ENCODE assay signal across 11 cellular contexts in the genomic region with DNA sequence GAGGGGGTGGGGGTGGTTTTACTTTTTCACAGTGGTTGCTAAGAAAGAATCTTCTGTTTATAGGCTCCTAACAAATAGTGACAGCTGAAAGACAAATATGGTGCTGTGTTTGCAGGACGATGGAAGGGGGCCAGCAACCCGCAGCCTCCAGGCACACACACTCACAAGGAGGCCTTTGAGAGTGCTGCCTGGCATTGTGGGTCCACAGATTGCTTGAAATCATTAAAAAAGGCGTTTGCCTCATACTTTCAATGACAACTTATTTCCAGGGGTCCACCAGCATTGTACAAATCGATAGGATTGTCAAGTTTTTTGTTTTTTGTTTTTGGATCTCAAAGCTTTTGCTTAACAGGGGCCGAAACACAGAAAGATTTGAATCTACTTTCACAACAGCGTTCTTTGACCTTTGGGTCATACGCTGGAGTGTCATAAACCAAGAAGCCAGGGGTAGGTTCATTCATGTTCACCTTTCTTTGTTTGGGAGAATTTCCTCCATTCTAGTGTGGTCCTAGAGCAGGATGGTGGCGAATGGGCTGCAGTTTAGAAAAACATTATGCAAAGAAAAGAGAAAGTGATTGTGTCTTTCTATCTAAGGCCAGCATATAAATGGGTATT. TPM values are rescaled to one million over a fixed set of nuclear protein-coding genes. Genes with fewer than 3 reads are reported as not detected.
DNase-seq lines count a peak whose midpoint lies in the region; ATAC-seq, FAIRE-seq and TF ChIP-seq lines count a peak whose summit lies in the region.
"Had no signal": no experiment of that assay in that cellular context is flagged by ENCODE, and none has a peak within 500 bp of the region (broad histone marks: within the 10 kb centered on the region; RNA-seq: fewer than 3 reads in every experiment).

No MANE protein-coding gene starts in this region.

- H3K9me3 ChIP-seq in aorta (ENCODE audit: control insufficient read depth, low read length) = no peaks in the 10 kb centered on the region

- WGBS in aorta, 2 donors = 32 to 37% methylated on average over 8 of the region's 8 CpGs

- no peaks in the 10 kb centered on the region for H3K27me3 ChIP-seq in aorta (ENCODE audit: control insufficient read depth in 1 of 2, insufficient read depth in 2 of 2, low read length in 1 of 2)

- intact Hi-C loops in left cardiac atrium (cut with DNase I) (loop anchor here in 1 of 2 donors (2.0 kb wide), 1 partner anchor 33 kb away; the partner anchor contains the start of gene PDLIM3), aorta (cut with DNase I) (loop anchor here in 1 of 2 donors (5.0 kb wide), 1 partner anchor 36 kb away; no protein-coding TSS in a partner anchor)

- TF ChIP-seq CTCF in osteocyte (IDR thresholded peaks at IDR 0.05) = no peak

- H3K27ac Mint-ChIP-seq in osteocyte (ENCODE audit: unreplicated experiment) = peak overlapping the region; percentile 94
- H3K27ac Mint-ChIP-seq: activated CD8-positive, alpha-beta memory T cell treated with anti-CD3 and anti-CD28 coated beads, Interleukin-2, amount 10 ng/mL, durations not matched to agents 7 days and 5 days had no signal

- no peak for FAIRE-seq in urothelium cell line (lab: Jason Lieb, UNC)

- ATAC-seq in left cardiac atrium (peak; percentile 72 to 77), aorta (ENCODE audit: low FRiP score) (peak; percentile 75), HG02840 (IDR thresholded peaks at IDR 0.05; ENCODE audit: low FRiP score, unreplicated experiment) (no peak), GM21526 (IDR thresholded peaks at IDR 0.05; ENCODE audit: low FRiP score, unreplicated experiment) (no peak)
- ATAC-seq: activated CD8-positive, alpha-beta memory T cell treated with anti-CD3 and anti-CD28 coated beads, Interleukin-2, amount 10 ng/mL, durations not matched to agents 7 days and 5 days had no signal

- peak overlapping the region; percentile 2 for H3K4me3 Mint-ChIP-seq in osteocyte (ENCODE audit: unreplicated experiment)
- H3K4me3 Mint-ChIP-seq: activated CD8-positive, alpha-beta memory T cell treated with anti-CD3 and anti-CD28 coated beads, Interleukin-2, amount 10 ng/mL, durations not matched to agents 7 days and 5 days had no signal

- no peaks in the 10 kb centered on the region for H3K9me3 Mint-ChIP-seq in osteocyte (ENCODE audit: unreplicated experiment)

- H3K27me3 Mint-ChIP-seq in osteocyte (ENCODE audit: unreplicated experiment) = no peaks in the 10 kb centered on the region

- DNase-seq in DMS53 (lab: John Stamatoyannopoulos, UW) (peak; percentile 3), DMS53 treated with DMSO at 0.1 percent for 48 hours (lab: John Stamatoyannopoulos, UW; ENCODE audit: unreplicated experiment) (no peak), left cardiac atrium (peak; percentile 79), osteocyte (ENCODE audit: extremely low spot score, unreplicated experiment) (no peak), aorta (peak; percentile 87 to 90), urothelium cell line (ENCODE audit: low spot score) (no peak)
- DNase-seq: 8988T; activated CD8-positive, alpha-beta memory T cell treated with anti-CD3 and anti-CD28 coated beads, Interleukin-2, amount 10 ng/mL, durations not matched to agents 7 days and 5 days; GOT3 had no signal

- H3K27ac ChIP-seq in aorta (ENCODE audit: low read depth in 1 of 2, low read length in 2 of 2) = peak overlapping the region; percentile 83 to 90

- H3K36me3 ChIP-seq in aorta (ENCODE audit: control insufficient read depth in 1 of 2, insufficient read depth in 2 of 2, low read length in 1 of 2) = no peaks in the 10 kb centered on the region

- H3K36me3 Mint-ChIP-seq in osteocyte (ENCODE audit: unreplicated experiment) = no peaks in the 10 kb centered on the region
- H3K36me3 Mint-ChIP-seq: activated CD8-positive, alpha-beta memory T cell treated with anti-CD3 and anti-CD28 coated beads, Interleukin-2, amount 10 ng/mL, durations not matched to agents 7 days and 5 days had no signal

- H3K4me1 ChIP-seq in aorta (ENCODE audit: control insufficient read depth in 1 of 2, insufficient read depth in 2 of 2, low read length in 2 of 2) = peaks cover 5 to 9% of the 10 kb centered on the region in 2 donors

- H3K4me1 Mint-ChIP-seq in osteocyte (ENCODE audit: unreplicated experiment) = peaks cover 26% of the 10 kb centered on the region

- no peak overlapping the region for H3K4me3 ChIP-seq in aorta (ENCODE audit: low read length in 2 of 2)

RNA-seq across cellular contexts. Expression of gene PDLIM3, which starts 32.6 kb away (rescaled TPM):
- total RNA-seq in left cardiac atrium (100 to 1,000 TPM; 319 to 692 TPM), osteocyte (2.1 and 2.8 TPM in 2 replicates), aorta (100 to 1,000 TPM; 411 to 805 TPM)
- polyA plus RNA-seq in aorta = 100 to 1,000 TPM; 299 to 481 TPM
- total RNA-seq: activated CD8-positive, alpha-beta memory T cell treated with anti-CD3 and anti-CD28 coated beads, Interleukin-2, amount 10 ng/mL, durations not matched to agents 7 days and 5 days had no signal

Comparison
In these comparisons a context has a peak if more than half of its experiments do, and no peak if none do; other contexts are left out.
1. DNase-seq: peak in DMS53 (single experiment), left cardiac atrium (single experiment) and aorta (2 of 2); none in DMS53 treated with DMSO at 0.1 percent for 48 hours (single experiment), osteocyte (single experiment) and urothelium cell line (single experiment).
2. ATAC-seq: peak in left cardiac atrium (2 of 2) and aorta (single experiment); none in HG02840 (single experiment) and GM21526 (single experiment).
3. RNA of gene PDLIM3, which starts 32.6 kb away (total RNA-seq): 411 to 805 TPM in aorta and 319 to 692 TPM in left cardiac atrium; 2.1 to 2.8 TPM in osteocyte; every median in the first group is over 10 times any median in the second.